In genomic region chr5:81305783-81306182, GRCh38 we compare ENCODE assay signal across 16 cellular contexts.
"Had no signal": no experiment of that assay in that cellular context is flagged by ENCODE, and none has a peak within 500 bp of the region (broad histone marks: within the 10 kb centered on the region; RNA-seq: fewer than 3 reads in every experiment).

No MANE protein-coding gene starts in this region.

- H3K9me3 Mint-ChIP-seq: activated B cell treated with CpG ODN at 0.5 μM for 24 hours; activated naive CD4-positive, alpha-beta T cell treated with anti-CD3 and anti-CD28 coated beads for 36 hours; natural killer cell treated with Interleukin-12 subunit alpha and Interleukin-12 subunit beta and Interleukin-15 and Interleukin-18, amount 100 ng/mL, for 72 hours had no signal

- H3K27me3 Mint-ChIP-seq: activated B cell treated with CpG ODN at 0.5 μM for 24 hours; natural killer cell treated with Interleukin-12 subunit alpha and Interleukin-12 subunit beta and Interleukin-15 and Interleukin-18, amount 100 ng/mL, for 72 hours had no signal

- ATAC-seq: gastroesophageal sphincter; heart left ventricle; left ventricle myocardium superior; natural killer cell treated with Interleukin-12 subunit alpha and Interleukin-12 subunit beta and Interleukin-15 and Interleukin-18, amount 100 ng/mL, for 72 hours; right cardiac atrium; stimulated activated naive CD8-positive, alpha-beta T cell treated with anti-CD3 and anti-CD28 coated beads, Interleukin-15, Interleukin-2, amounts not matched to agents 100 U/mL and 50 U/mL, for 24 hours had no signal

- H3K4me3 Mint-ChIP-seq: activated B cell treated with CpG ODN at 0.5 μM for 24 hours; activated naive CD4-positive, alpha-beta T cell treated with anti-CD3 and anti-CD28 coated beads for 36 hours; natural killer cell treated with Interleukin-12 subunit alpha and Interleukin-12 subunit beta and Interleukin-15 and Interleukin-18, amount 100 ng/mL, for 72 hours had no signal

- H3K27ac Mint-ChIP-seq: activated B cell treated with CpG ODN at 0.5 μM for 24 hours; activated naive CD4-positive, alpha-beta T cell treated with anti-CD3 and anti-CD28 coated beads for 36 hours; natural killer cell treated with Interleukin-12 subunit alpha and Interleukin-12 subunit beta and Interleukin-15 and Interleukin-18, amount 100 ng/mL, for 72 hours had no signal

- DNase-seq: activated B cell treated with CpG ODN at 0.5 μM for 24 hours; activated effector memory CD4-positive, alpha-beta T cell treated with Interleukin-2 at 50 U/mL for 16 hours; activated naive CD4-positive, alpha-beta T cell treated with anti-CD3 and anti-CD28 coated beads for 36 hours; cerebellar nuclear complex; esophagus squamous epithelium; heart left ventricle; left ventricle myocardium superior; mammary epithelial cell; midbrain; nucleus accumbens; right cardiac atrium; stimulated activated CD4-positive, alpha-beta T cell treated with anti-CD3 and anti-CD28 coated beads, Interleukin-4, amount 100 ng/mL, for 24 hours; stimulated activated naive CD8-positive, alpha-beta T cell treated with anti-CD3 and anti-CD28 coated beads, Interleukin-15, Interleukin-2, amounts not matched to agents 100 U/mL and 50 U/mL, for 24 hours; T-helper 9 cell had no signal
